ENCODE assay signal across 26 cellular contexts in the genomic region with DNA sequence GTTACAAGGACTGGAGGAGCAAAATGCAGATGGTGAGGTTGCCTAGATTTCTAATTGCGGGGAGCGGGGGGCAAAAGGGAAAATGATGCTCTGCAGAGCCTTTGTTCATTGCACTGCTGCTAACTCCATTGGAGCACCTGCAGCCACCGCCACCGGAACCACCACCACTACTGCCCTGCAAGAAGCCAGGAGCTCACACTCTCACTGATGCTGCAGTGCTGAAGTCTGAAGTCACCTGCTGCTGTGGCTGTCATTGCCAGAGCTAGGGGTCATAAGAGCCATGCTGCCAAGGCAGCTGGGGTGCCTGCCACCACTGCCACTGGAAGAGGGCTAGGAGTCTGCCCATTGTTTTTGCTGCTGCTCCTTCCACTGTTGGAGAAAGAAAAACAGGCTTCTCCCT. TPM values are rescaled to one million over a fixed set of nuclear protein-coding genes. Genes with fewer than 3 reads are reported as not detected.
"Had no signal": no experiment of that assay in that cellular context is flagged by ENCODE, and none has a peak within 500 bp of the region (broad histone marks: within the 10 kb centered on the region; RNA-seq: fewer than 3 reads in every experiment).

No MANE protein-coding gene starts in this region.

- H3K27me3 ChIP-seq: ovary, right lobe of liver, sigmoid colon, upper lobe of right lung, uterus had no signal

- H3K4me3 ChIP-seq: neural progenitor cell, ovary, psoas muscle, right lobe of liver, sigmoid colon, stomach, tibial artery, transverse colon, upper lobe of right lung, uterus had no signal

- DNase-seq: natural killer cell; occipital lobe; ovary; posterior cingulate gyrus; psoas muscle; right cardiac atrium; right lobe of liver; sigmoid colon; small intestine; stimulated activated CD4-positive, alpha-beta T cell treated with anti-CD3 and anti-CD28 coated beads, Interleukin-15, amount 100 ng/mL, for 24 hours; stimulated activated CD4-positive, alpha-beta T cell treated with anti-CD3 and anti-CD28 coated beads, Interleukin-2, amount 100 ng/mL, for 24 hours; stimulated activated CD4-positive, alpha-beta T cell treated with anti-CD3 and anti-CD28 coated beads, Interleukin-2, amount 100 ng/mL, for 48 hours; stimulated activated CD4-positive, alpha-beta T cell treated with anti-CD3 and anti-CD28 coated beads, Interleukin-4, amount 100 ng/mL, for 24 hours; stimulated activated naive B cell treated with anti-CD40 and anti-IgM and Interleukin-4, amounts not matched to agents 10 μg/mL and 1 μg/mL and 100 μg/mL, for 72 hours; stimulated activated naive CD4-positive, alpha-beta T cell treated with Interleukin-2 at 50 U/mL for 16 hours; stomach; tibial artery; transverse colon; upper lobe of right lung; uterus had no signal

- H3K27ac ChIP-seq: neural progenitor cell, ovary, parathyroid adenoma, psoas muscle, right lobe of liver, sigmoid colon, stomach, tibial artery, transverse colon, upper lobe of right lung, uterus had no signal

- H3K4me1 ChIP-seq: parathyroid adenoma, right lobe of liver, upper lobe of right lung, uterus had no signal

- H3K9me3 ChIP-seq: ovary, psoas muscle, right lobe of liver, sigmoid colon, stomach, tibial artery, transverse colon, upper lobe of right lung, uterus had no signal

- H3K36me3 ChIP-seq: neural progenitor cell, ovary, right lobe of liver, sigmoid colon, stomach, tibial artery, transverse colon, upper lobe of right lung, uterus had no signal

- ATAC-seq: natural killer cell; psoas muscle; right cardiac atrium; right lobe of liver; stimulated activated effector memory CD8-positive, alpha-beta T cell treated with anti-CD3 and anti-CD28 coated beads, Interleukin-12 subunit alpha, Interleukin-12 subunit beta, amount 100 ng/mL, for 72 hours; stimulated activated naive B cell treated with anti-CD40 and anti-IgM and Interleukin-4, amounts not matched to agents 10 μg/mL and 1 μg/mL and 100 μg/mL, for 72 hours; upper lobe of right lung had no signal

RNA-seq across cellular contexts. Expression of a gene that starts 7.3 kb away (rescaled TPM):
- total RNA-seq: osteoblast, progenitor cell of endocrine pancreas, right lobe of liver, subcutaneous adipose tissue had no signal

RNA-seq across cellular contexts. Expression of a gene that starts 26.7 kb away (rescaled TPM):
- total RNA-seq: natural killer cell, osteoblast, progenitor cell of endocrine pancreas, right lobe of liver, sigmoid colon, subcutaneous adipose tissue, transverse colon had no signal

RNA-seq across cellular contexts. Expression of a gene that starts 59.1 kb away (rescaled TPM):
- total RNA-seq: natural killer cell had no signal
